Comparison of ENCODE assay signal across 1 cellular context in genomic region chr12:6533653-6534157, GRCh38.
TF ChIP-seq lines count a peak whose summit lies in the region.

No MANE protein-coding gene starts in this region.

TF ChIP-seq in SK-N-SH, 30 proteins besides CTCF, POLR2A, EP300 and RAD21 (continued from another document):
- TF ChIP-seq ZBTB33 (IDR thresholded peaks at IDR 0.05; ENCODE audit: borderline replicate concordance, low read depth) (no peak), RFX5 (IDR thresholded peaks at IDR 0.05; ENCODE audit: low read length) (no peak), CHD2 (IDR thresholded peaks at IDR 0.05; ENCODE audit: low read length, partially characterized antibody) (peak; percentile 69), TAF1 (IDR thresholded peaks at IDR 0.05; ENCODE audit: borderline replicate concordance, low read depth, low read length) (peak; percentile 59; the same call in 1 of the 2 replicates), NRF1 (IDR thresholded peaks at IDR 0.05; ENCODE audit: low read depth, low read length) (no peak), POLR2AphosphoS5 (IDR thresholded peaks at IDR 0.05; ENCODE audit: low read depth, low read length) (no peak; the same call in 1 of the 2 replicates), GABPA (IDR thresholded peaks at IDR 0.05; ENCODE audit: low read depth) (no peak), SIN3A (IDR thresholded peaks at IDR 0.05; ENCODE audit: borderline replicate concordance, low read depth, low read length) (no peak), MEF2A (IDR thresholded peaks at IDR 0.05; ENCODE audit: borderline replicate concordance, low read depth) (no peak), GATA2 (CRISPR knock-in tag; IDR thresholded peaks at IDR 0.05) (0 out of 2 replicates have a peak, but pooled peaks have one; percentile 17), ELF1 (IDR thresholded peaks at IDR 0.05) (no peak), FOXM1 (IDR thresholded peaks at IDR 0.05; ENCODE audit: low read depth) (no peak), MXI1 (IDR thresholded peaks at IDR 0.05; ENCODE audit: low read depth, low read length) (no peak), EZH2phosphoT487 (IDR thresholded peaks at IDR 0.05; ENCODE audit: borderline replicate concordance, low read depth) (no peak), USF2 (IDR thresholded peaks at IDR 0.05; ENCODE audit: borderline replicate concordance, low read depth, low read length) (no peak), REST (IDR thresholded peaks at IDR 0.05; ENCODE audit: low read depth, low read length) (no peak; the same call in 1 of the 2 replicates), SMC3 (IDR thresholded peaks at IDR 0.05; ENCODE audit: low read depth, low read length) (no peak)
